ENCODE assay signal across 24 cellular contexts in the genomic region with DNA sequence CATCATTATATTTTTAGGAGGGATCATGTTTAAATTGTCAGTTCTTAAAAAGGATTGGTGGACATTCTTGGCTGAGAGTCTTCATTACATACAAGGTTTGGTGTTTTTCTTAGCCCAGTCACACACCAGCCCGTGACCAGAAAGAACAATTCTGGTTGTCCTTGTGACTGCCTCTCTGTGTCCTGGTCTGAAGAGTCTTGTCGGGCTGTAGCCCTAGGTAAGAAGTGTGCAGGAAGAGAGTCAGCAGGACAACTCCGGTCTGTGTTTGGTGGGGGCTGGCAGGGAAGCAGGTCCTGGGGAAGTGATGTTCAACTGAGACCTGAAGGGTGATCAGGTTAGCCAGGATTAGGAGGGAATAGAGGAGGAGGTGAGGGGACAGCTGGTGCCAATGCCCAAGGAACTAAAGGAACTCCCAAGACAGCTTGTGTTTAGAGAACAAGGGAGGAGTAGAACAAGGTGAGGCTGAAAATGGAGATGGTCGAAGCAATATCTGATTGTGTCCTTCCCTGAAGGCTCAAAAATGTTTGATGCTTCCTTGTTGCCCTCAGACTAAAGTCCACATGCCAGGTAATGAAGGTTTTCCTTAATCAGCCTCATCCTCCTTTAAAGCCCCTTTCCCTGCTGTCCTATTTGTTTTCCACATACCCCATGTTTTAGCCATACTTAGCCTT.
DNase-seq lines count a peak whose midpoint lies in the region; ATAC-seq, FAIRE-seq and TF ChIP-seq lines count a peak whose summit lies in the region.
"Had no signal": no experiment of that assay in that cellular context is flagged by ENCODE, and none has a peak within 500 bp of the region (broad histone marks: within the 10 kb centered on the region; RNA-seq: fewer than 3 reads in every experiment).

No MANE protein-coding gene starts in this region.

- H4K20me1 ChIP-seq in H9 (ENCODE audit: control insufficient read depth, insufficient read depth, insufficient read length) = no peaks in the 10 kb centered on the region

- H4K91ac ChIP-seq in H9 (ENCODE audit: insufficient read length, low read depth, low read length) = no peak overlapping the region

- no peak overlapping the region for H3K4me3 Mint-ChIP-seq in activated T-cell treated with anti-CD3 and anti-CD28 coated beads, Interleukin-2, amount 50 U/mL, for 24 hours
- no peak overlapping the region for H3K4me3 Mint-ChIP-seq in H9

- peak overlapping the region; percentile 15 for H3K23ac ChIP-seq in H9 (ENCODE audit: insufficient read length, low read depth, low read length)

- FAIRE-seq in small intestine (lab: Jason Lieb, UNC) = no peak
- FAIRE-seq: D721Med had no signal

- H2BK5ac ChIP-seq in H9 (ENCODE audit: insufficient read length, low read length) = no peak overlapping the region

- H2AFZ ChIP-seq in H9 (ENCODE audit: low read length) = no peak overlapping the region
- H2AFZ ChIP-seq: PC-9 had no signal

- H3K36me3 ChIP-seq in small intestine (ENCODE audit: control insufficient read depth in 2 of 2, insufficient read depth in 2 of 2, low read length in 2 of 2) = peaks cover 7 to 11% of the 10 kb centered on the region in 2 donors

- H3K56ac ChIP-seq in H9 (ENCODE audit: insufficient read length, low read depth, low read length) = no peak overlapping the region

- no peak overlapping the region for H3K4me2 ChIP-seq in H9 (ENCODE audit: insufficient read depth, insufficient read length, low read length)
- H3K4me2 ChIP-seq: PC-9 had no signal

- H2BK12ac ChIP-seq in H9 (ENCODE audit: insufficient read length, low read depth, low read length) = no peak overlapping the region

- H3K27me3 Mint-ChIP-seq in activated T-cell treated with anti-CD3 and anti-CD28 coated beads, Interleukin-2, amount 50 U/mL, for 24 hours = no peaks in the 10 kb centered on the region
- H3K27me3 Mint-ChIP-seq in H9 (ENCODE audit: low read depth) = no peaks in the 10 kb centered on the region

- WGBS in H9 (ENCODE audit: extremely low coverage, insufficient read length, low lambda C conversion rate) = no CpG with 5 or more reads among the region's 4 CpGs
- 79 to 86% (median 82%) methylated on average over 4 of the region's 4 CpGs for WGBS in small intestine, 3 donors

- no peak overlapping the region for H3K4me3 ChIP-seq in small intestine (ENCODE audit: low read depth in 1 of 2, low read length in 2 of 2)
- H3K4me3 ChIP-seq: PC-9 had no signal

- no peak overlapping the region for H4K5ac ChIP-seq in H9 (ENCODE audit: insufficient read length, low read depth, low read length)

- peaks cover 83% of the 10 kb centered on the region for H3K36me3 Mint-ChIP-seq in activated T-cell treated with anti-CD3 and anti-CD28 coated beads, Interleukin-2, amount 50 U/mL, for 24 hours (ENCODE audit: low read depth)
- H3K36me3 Mint-ChIP-seq in H9 (ENCODE audit: insufficient read depth in 1 of 3, low read depth in 3 of 3) = peaks cover 14 to 50% (median 42%) of the 10 kb centered on the region in 3 experiments; a peak in 6 of 7 replicates

- H3K4me1 Mint-ChIP-seq in activated T-cell treated with anti-CD3 and anti-CD28 coated beads, Interleukin-2, amount 50 U/mL, for 24 hours (ENCODE audit: low read depth) = peaks cover 1% of the 10 kb centered on the region
- no peaks in the 10 kb centered on the region for H3K4me1 Mint-ChIP-seq in H9

- no peaks in the 10 kb centered on the region for H3K23me2 ChIP-seq in H9 (ENCODE audit: insufficient read length, low read depth, low read length, poor library complexity, severe bottlenecking)

- H3K9me3 Mint-ChIP-seq in activated T-cell treated with anti-CD3 and anti-CD28 coated beads, Interleukin-2, amount 50 U/mL, for 24 hours = no peaks in the 10 kb centered on the region
- no peaks in the 10 kb centered on the region for H3K9me3 Mint-ChIP-seq in H9

- DNase-seq in activated T-cell treated with anti-CD3 and anti-CD28 coated beads, Interleukin-2, amount 50 U/mL, for 24 hours = no peak
- no peak for DNase-seq in activated T-cell treated with anti-CD3 and anti-CD28 coated beads, Interleukin-2, amount 50 U/mL, for 1 hour
- DNase-seq in H9 (no peak), left colon (no peak), small intestine (peak; percentile 21), GM19240 (ENCODE audit: insufficient read length, low spot score) (no peak)
- DNase-seq: AML-193, C1 segment of cervical spinal cord, DMS53, EL, GF-D8, H7, Karpas-422, NCI-H1694 treated with DMSO at 0.1 percent for 48 hours, NCI-H2081 treated with DMSO at 0.1 percent for 48 hours, NCI-H2171 treated with DMSO at 0.1 percent for 48 hours, NCI-H446 treated with DMSO at 0.1 percent for 48 hours, NCI-H526 treated with DMSO at 0.1 percent for 48 hours, PC-9, RPMI8226, SHP77 had no signal

- no peak overlapping the region for H2BK120ac ChIP-seq in H9 (ENCODE audit: low read depth, low read length, poor library complexity, severe bottlenecking)

- no peak for TF ChIP-seq CTCF in H9 (conservative IDR thresholded peaks at IDR 0.05)

- H4K8ac ChIP-seq in H9 (replicated peaks; ENCODE audit: insufficient read length, low read depth, low read length) = no peak overlapping the region

- no peak overlapping the region for H3K27ac ChIP-seq in H9 (ENCODE audit: insufficient read length, low read depth, low read length)
- H3K27ac ChIP-seq in small intestine (ENCODE audit: low read depth in 1 of 2, low read length in 1 of 2) = peak overlapping the region in 1 of 2 donors; percentile 5
- H3K27ac ChIP-seq: PC-9 had no signal

- 0 out of 2 replicates have a peak overlapping the region, but pooled peaks have one; percentile 37 for H2BK15ac ChIP-seq in H9 (ENCODE audit: low read depth, low read length)

- H3K9ac ChIP-seq in H9 (ENCODE audit: extremely low read depth, insufficient read length, low read length) = no peak overlapping the region

- no peak overlapping the region for H2AK5ac ChIP-seq in H9 (ENCODE audit: insufficient read length, low read length)

- H3K9me3 ChIP-seq in H9 (ENCODE audit: control insufficient read depth, low read depth, low read length) = no peaks in the 10 kb centered on the region
- no peaks in the 10 kb centered on the region for H3K9me3 ChIP-seq in small intestine (ENCODE audit: control insufficient read depth, low read depth)

- no peaks in the 10 kb centered on the region for H3K27me3 ChIP-seq in H9 (ENCODE audit: insufficient read depth, low read length)
- H3K27me3 ChIP-seq in small intestine (ENCODE audit: control insufficient read depth in 2 of 2, insufficient read depth in 2 of 2, low read length in 2 of 2) = no peaks in the 10 kb centered on the region

- no peak overlapping the region for H3K4ac ChIP-seq in H9 (ENCODE audit: low read depth, low read length)

- no peak overlapping the region for H3K14ac ChIP-seq in H9 (ENCODE audit: insufficient read depth, low read length)

- no peak overlapping the region for H2BK20ac ChIP-seq in H9 (ENCODE audit: low read depth, low read length, poor library complexity, severe bottlenecking)

- H3K79me1 ChIP-seq in H9 (ENCODE audit: insufficient read depth, low read depth, low read length, poor library complexity, severe bottlenecking) = no peaks in the 10 kb centered on the region

- peak overlapping the region; percentile 2 for H3K27ac Mint-ChIP-seq in activated T-cell treated with anti-CD3 and anti-CD28 coated beads, Interleukin-2, amount 50 U/mL, for 24 hours
- H3K27ac Mint-ChIP-seq in H9 = peak overlapping the region; percentile 8 to 76 (median 46); a peak in 4 of 7 replicates

- H3T11ph ChIP-seq in H9 (ENCODE audit: low read length) = no peak overlapping the region

- H3K4me1 ChIP-seq in H9 (ENCODE audit: insufficient read depth, low read length) (no peaks in the 10 kb centered on the region), small intestine (ENCODE audit: control insufficient read depth in 2 of 2, insufficient read depth in 1 of 2, low read depth in 1 of 2, low read length in 1 of 2) (peaks cover 0 to 4% of the 10 kb centered on the region in 2 donors)

- intact Hi-C loops in left colon (cut with DNase I, micrococcal nuclease) = no loop called here

- ATAC-seq in left colon (peak; percentile 81), GM18517 (IDR thresholded peaks at IDR 0.05; ENCODE audit: unreplicated experiment) (no peak), HG03469 (IDR thresholded peaks at IDR 0.05; ENCODE audit: unreplicated experiment) (no peak)

- no peak overlapping the region for H3K18ac ChIP-seq in H9 (ENCODE audit: insufficient read length, low read depth, low read length)

- H3K79me2 ChIP-seq in H9 (ENCODE audit: insufficient read depth, low read length) = no peaks in the 10 kb centered on the region
